ENCODE assay signal across 7 cellular contexts in the genomic region with DNA sequence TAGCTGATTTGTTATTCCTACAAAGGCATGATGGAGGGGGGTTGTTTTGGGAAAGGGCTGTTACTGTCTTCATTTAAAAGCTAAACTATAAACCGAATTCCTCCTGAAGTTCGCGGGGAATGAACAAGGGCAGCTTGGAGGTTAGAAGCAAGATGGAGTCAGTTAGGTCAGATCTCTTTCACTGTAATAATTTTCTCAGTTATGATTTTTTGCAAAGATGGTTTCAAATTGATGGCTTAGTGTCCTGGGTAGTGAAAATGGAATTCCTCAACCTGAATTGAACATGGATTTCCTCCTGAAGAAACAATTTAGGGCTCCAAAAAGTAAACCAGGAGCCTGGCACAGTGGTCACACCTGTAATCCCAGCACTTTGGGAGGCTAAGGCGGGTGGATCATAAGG.
DNase-seq lines count a peak whose midpoint lies in the region; TF ChIP-seq lines count a peak whose summit lies in the region.
"Not testable (repeated sequence)": the region's sequence is repeated elsewhere in the genome, so short reads cannot be mapped to it uniquely, and the experiment has no call there.

No MANE protein-coding gene starts in this region.

- H3K4me1 ChIP-seq in H9 (ENCODE audit: insufficient read depth, low read length); iPS DF 6.9 (ENCODE audit: control insufficient read depth, insufficient read depth, low read length): not testable (repeated sequence)
- peaks cover 2 to 12% of the 10 kb centered on the region in 2 experiments; a peak in 2 of 4 replicates for H3K4me1 ChIP-seq in SK-N-SH (ENCODE audit: control insufficient read depth in 1 of 2, insufficient read depth in 2 of 2, low read depth in 1 of 2, low read length in 1 of 2)
- H3K4me1 ChIP-seq in cardiac muscle cell (ENCODE audit: low read depth) = peaks cover 18% of the 10 kb centered on the region

- peak overlapping the region; percentile 91 for H2BK120ac ChIP-seq in H9 (ENCODE audit: low read depth, low read length, poor library complexity, severe bottlenecking)

- H3K4me1 Mint-ChIP-seq in H9 = peaks cover 36 to 44% of the 10 kb centered on the region in 2 experiments
- H3K4me1 Mint-ChIP-seq in MCF 10A (ENCODE audit: insufficient read depth, unreplicated experiment) = peaks cover 11% of the 10 kb centered on the region
- H3K4me1 Mint-ChIP-seq in nephron = peaks cover 20% of the 10 kb centered on the region
- H3K4me1 Mint-ChIP-seq in progenitor cell of endocrine pancreas (ENCODE audit: low read depth) = peaks cover 14% of the 10 kb centered on the region

- H3K23ac ChIP-seq in H9 (ENCODE audit: insufficient read length, low read depth, low read length) = not testable (repeated sequence)

- peak overlapping the region; percentile 73; the same call in 1 of the 2 replicates for H3K14ac ChIP-seq in H9 (ENCODE audit: insufficient read depth, low read length)

- not testable (repeated sequence) for TF ChIP-seq CTCF in H9 (conservative IDR thresholded peaks at IDR 0.05); SK-N-SH (IDR thresholded peaks at IDR 0.05); MCF 10A (IDR thresholded peaks at IDR 0.05; ENCODE audit: unreplicated experiment); cardiac muscle cell (IDR thresholded peaks at IDR 0.05; ENCODE audit: low read depth, low read length); nephron (IDR thresholded peaks at IDR 0.05; ENCODE audit: unreplicated experiment in 3 of 3); progenitor cell of endocrine pancreas (IDR thresholded peaks at IDR 0.05; ENCODE audit: unreplicated experiment)

- not testable (repeated sequence) for H2AK5ac ChIP-seq in H9 (ENCODE audit: insufficient read length, low read length)

- not testable (repeated sequence) for H4K5ac ChIP-seq in H9 (ENCODE audit: insufficient read length, low read depth, low read length)

- peaks cover 42% of the 10 kb centered on the region for H3F3A ChIP-seq in SK-N-SH (replicated peaks; ENCODE audit: insufficient read depth)

- H2BK5ac ChIP-seq in H9 (ENCODE audit: insufficient read length, low read length) = not testable (repeated sequence)

- peak overlapping the region; percentile 50 to 72 for H3K4me3 Mint-ChIP-seq in H9
- H3K4me3 Mint-ChIP-seq in MCF 10A (ENCODE audit: unreplicated experiment) = not testable (repeated sequence)
- peak overlapping the region; percentile 68 to 90 (median 83) for H3K4me3 Mint-ChIP-seq in nephron
- peak overlapping the region; percentile 50 for H3K4me3 Mint-ChIP-seq in progenitor cell of endocrine pancreas (ENCODE audit: low read depth)

- H4K91ac ChIP-seq in H9 (ENCODE audit: insufficient read length, low read depth, low read length) = not testable (repeated sequence)

- not testable (repeated sequence) for TF ChIP-seq EP300 in SK-N-SH (IDR thresholded peaks at IDR 0.05; ENCODE audit: borderline replicate concordance in 1 of 2, low read depth in 1 of 2, low read length in 1 of 2)

- not testable (repeated sequence) for BruUV-seq in MCF 10A (replicated peaks; lab: Mats Ljungman, UMichigan)

- H2BK12ac ChIP-seq in H9 (ENCODE audit: insufficient read length, low read depth, low read length) = not testable (repeated sequence)

- H3K4me2 ChIP-seq in H9 (ENCODE audit: insufficient read depth, insufficient read length, low read length) = not testable (repeated sequence)
- H3K4me2 ChIP-seq in SK-N-SH = peak overlapping the region; percentile 75

- not testable (repeated sequence) for H4K20me1 ChIP-seq in H9 (ENCODE audit: control insufficient read depth, insufficient read depth, insufficient read length); SK-N-SH (ENCODE audit: insufficient read depth)

- H3K9ac ChIP-seq in H9 (ENCODE audit: extremely low read depth, insufficient read length, low read length) = not testable (repeated sequence)
- H3K9ac ChIP-seq in SK-N-SH = peak overlapping the region; percentile 68; the same call in 1 of the 2 replicates

- H2AFZ ChIP-seq in H9 (ENCODE audit: low read length) = not testable (repeated sequence)
- peak overlapping the region; percentile 71; the same call in 1 of the 2 replicates for H2AFZ ChIP-seq in SK-N-SH (ENCODE audit: low read depth)

- not testable (repeated sequence) for H3K4ac ChIP-seq in H9 (ENCODE audit: low read depth, low read length)

- H3K18ac ChIP-seq in H9 (ENCODE audit: insufficient read length, low read depth, low read length) = peak overlapping the region; percentile 89

- TF ChIP-seq RAD21 in SK-N-SH (IDR thresholded peaks at IDR 0.05; ENCODE audit: low read length) = not testable (repeated sequence)

- not testable (repeated sequence) for DNase-seq in H9; SK-N-SH; MCF 10A (ENCODE audit: unreplicated experiment); cardiac muscle cell (ENCODE audit: low read depth in 1 of 2, low spot score in 1 of 2); iPS DF 6.9 (ENCODE audit: low read depth, low spot score); progenitor cell of endocrine pancreas (ENCODE audit: low spot score, unreplicated experiment)

- not testable (repeated sequence) for H2BK20ac ChIP-seq in H9 (ENCODE audit: low read depth, low read length, poor library complexity, severe bottlenecking)

- H3K9me2 ChIP-seq in SK-N-SH = not testable (repeated sequence)

- CTCF ChIA-PET in SK-N-SH (lab: Yijun Ruan, JAX) = not testable (repeated sequence)
- CTCF ChIA-PET in MCF 10A (lab: Yijun Ruan, JAX) = interaction anchor here (0.6 to 1.3 kb wide), 4 partner anchors 11 to 997 kb away, joined by 3 to 4 read pairs (median 3); no protein-coding TSS in a partner anchor

- H3K56ac ChIP-seq in H9 (ENCODE audit: insufficient read length, low read depth, low read length) = not testable (repeated sequence)

- peaks cover 66 to 70% of the 10 kb centered on the region in 2 experiments for H3K9me3 Mint-ChIP-seq in H9
- H3K9me3 Mint-ChIP-seq in MCF 10A (ENCODE audit: unreplicated experiment) = not testable (repeated sequence)
- peaks cover 10% of the 10 kb centered on the region for H3K9me3 Mint-ChIP-seq in nephron
- peaks cover 16% of the 10 kb centered on the region for H3K9me3 Mint-ChIP-seq in progenitor cell of endocrine pancreas (ENCODE audit: low read depth)

- not testable (repeated sequence) for H3K36me3 ChIP-seq in SK-N-SH (replicated peaks in 1 of 2; ENCODE audit: control insufficient read depth in 1 of 2, insufficient read depth in 2 of 2, low read length in 1 of 2); cardiac muscle cell; iPS DF 6.9 (ENCODE audit: control insufficient read depth, insufficient read depth, low read length)

- H3K9me3 ChIP-seq in H9 (ENCODE audit: control insufficient read depth, low read depth, low read length); SK-N-SH; cardiac muscle cell (ENCODE audit: low read depth); iPS DF 6.9 (ENCODE audit: control insufficient read depth, insufficient read depth, low read length): not testable (repeated sequence)

- H3K79me1 ChIP-seq in H9 (ENCODE audit: insufficient read depth, low read depth, low read length, poor library complexity, severe bottlenecking) = not testable (repeated sequence)

- WGBS in H9 (ENCODE audit: extremely low coverage, insufficient read length, low lambda C conversion rate) = no CpG with 5 or more reads among the region's 4 CpGs
- WGBS in SK-N-SH (ENCODE audit: low lambda C conversion rate) = 29% methylated on average over 4 of the region's 4 CpGs
- no CpG with 5 or more reads among the region's 4 CpGs for WGBS in iPS DF 6.9 (ENCODE audit: insufficient coverage, insufficient read length)

- POLR2A ChIA-PET in SK-N-SH (lab: Yijun Ruan, JAX) = interaction anchor here (0.9 kb wide), 1 partner anchor 96 kb away, joined by 3 read pairs; a partner anchor contains a TSS
- POLR2A ChIA-PET in MCF 10A (lab: Yijun Ruan, JAX) = not testable (repeated sequence)

- intact Hi-C loops in MCF 10A (cut with micrococcal nuclease) = not testable (repeated sequence)

- not testable (repeated sequence) for H3K36me3 Mint-ChIP-seq in H9 (ENCODE audit: insufficient read depth in 1 of 3, low read depth in 3 of 3); MCF 10A (ENCODE audit: insufficient read depth, unreplicated experiment); nephron (ENCODE audit: low read depth); progenitor cell of endocrine pancreas (ENCODE audit: insufficient read depth)

- H3K27me3 ChIP-seq in H9 (ENCODE audit: insufficient read depth, low read length); SK-N-SH (ENCODE audit: insufficient read depth); cardiac muscle cell; iPS DF 6.9 (ENCODE audit: control insufficient read depth, insufficient read depth, low read length): not testable (repeated sequence)

- H3K27ac ChIP-seq in H9 (ENCODE audit: insufficient read length, low read depth, low read length) (peak overlapping the region; percentile 91), SK-N-SH (ENCODE audit: low read depth in 2 of 2, low read length in 1 of 2) (peak overlapping the region in 1 of 2 experiments; percentile 92; a peak in 3 of 4 replicates), cardiac muscle cell (peak overlapping the region; percentile 99), iPS DF 6.9 (ENCODE audit: low read length) (peak overlapping the region; percentile 68)

- peak overlapping the region in 1 of 2 experiments; percentile 57; a peak in 3 of 4 replicates for H3K4me3 ChIP-seq in SK-N-SH (ENCODE audit: low read depth in 2 of 2, low read length in 1 of 2)
- H3K4me3 ChIP-seq in cardiac muscle cell = peak overlapping the region; percentile 83
- H3K4me3 ChIP-seq in iPS DF 6.9 (ENCODE audit: low read length) = not testable (repeated sequence)

- H3K23me2 ChIP-seq in H9 (ENCODE audit: insufficient read length, low read depth, low read length, poor library complexity, severe bottlenecking) = not testable (repeated sequence)

- H3K79me2 ChIP-seq in H9 (ENCODE audit: insufficient read depth, low read length) = not testable (repeated sequence)
- peaks cover 11% of the 10 kb centered on the region; the same call in 1 of the 2 replicates for H3K79me2 ChIP-seq in SK-N-SH (ENCODE audit: insufficient read depth)

- H3K27me3 Mint-ChIP-seq in H9 (ENCODE audit: low read depth); MCF 10A (ENCODE audit: insufficient read depth, unreplicated experiment); nephron (ENCODE audit: low read depth); progenitor cell of endocrine pancreas: not testable (repeated sequence)

- H3K27ac Mint-ChIP-seq in H9 (peak overlapping the region; percentile 99 to 100 (median 100)), MCF 10A (ENCODE audit: low read depth, unreplicated experiment) (peak overlapping the region; percentile 79), nephron (peak overlapping the region; percentile 39 to 88 (median 76)), progenitor cell of endocrine pancreas (peak overlapping the region; percentile 79)

- H4K8ac ChIP-seq in H9 (replicated peaks; ENCODE audit: insufficient read length, low read depth, low read length) = not testable (repeated sequence)

- not testable (repeated sequence) for H2BK15ac ChIP-seq in H9 (ENCODE audit: low read depth, low read length)

- peak overlapping the region; percentile 68 for H3T11ph ChIP-seq in H9 (ENCODE audit: low read length)
